ENCODE assay signal across 9 cellular contexts in genomic region chr5:135833961-135834638, GRCh38. TPM values are rescaled to one million over a fixed set of nuclear protein-coding genes. Genes with fewer than 3 reads are reported as not detected.
DNase-seq lines count a peak whose midpoint lies in the region; ATAC-seq, FAIRE-seq and TF ChIP-seq lines count a peak whose summit lies in the region.
"Had no signal": no experiment of that assay in that cellular context is flagged by ENCODE, and none has a peak within 500 bp of the region (broad histone marks: within the 10 kb centered on the region; RNA-seq: fewer than 3 reads in every experiment).

No MANE protein-coding gene starts in this region.

- TF ChIP-seq POLR2A in K562 (conservative IDR thresholded peaks at IDR 0.05) (no peak), H54 (IDR thresholded peaks at IDR 0.05; ENCODE audit: low read depth, low read length) (no peak)

- peaks cover 2 to 42% of the 10 kb centered on the region in 2 experiments; a peak in 3 of 5 replicates for H3K27me3 ChIP-seq in K562 (ENCODE audit: control insufficient read depth in 2 of 2, insufficient read depth in 2 of 2, low read length in 2 of 2)
- peaks cover 0 to 4% (median under 1%) of the 10 kb centered on the region in 4 donors for H3K27me3 ChIP-seq in liver (ENCODE audit: control insufficient read depth in 4 of 4, insufficient read depth in 4 of 4, low read length in 3 of 4)

- no peaks in the 10 kb centered on the region for H3K9me1 ChIP-seq in K562 (ENCODE audit: control insufficient read depth, insufficient read depth, low read length)

- POLR2A ChIA-PET in K562 (lab: Yijun Ruan, JAX): interaction anchor here (0.6 kb wide), 1 partner anchor 372 kb away, joined by 4 read pairs; no protein-coding TSS in a partner anchor

- intact Hi-C loops in K562 (cut with micrococcal nuclease): loop anchor here (5.0 kb wide), 1 partner anchor 367 kb away; no protein-coding TSS in a partner anchor

- peak in 2 of 3 experiments; percentile 52 to 74; a peak in 5 of 6 replicates for TF ChIP-seq CTCF in K562 (IDR thresholded peaks at IDR 0.05 in 2 of 3, conservative IDR thresholded peaks at IDR 0.05 in 1 of 3; ENCODE audit: insufficient read depth in 2 of 3, low read depth in 1 of 3, low read length in 3 of 3)
- TF ChIP-seq CTCF in liver (IDR thresholded peaks at IDR 0.05; ENCODE audit: low read depth, low read length, missing input control): peak; percentile 66

- CTCF ChIA-PET in K562 (lab: Yijun Ruan, JAX; ENCODE audit: low intra/inter-chr PET ratio): no interaction called here

- peaks cover 3% of the 10 kb centered on the region; the same call in 1 of the 2 replicates for H4K20me1 ChIP-seq in K562 (replicated peaks; ENCODE audit: control insufficient read depth, insufficient read depth, low read length)

- H3K9ac ChIP-seq in K562 (ENCODE audit: insufficient read depth in 1 of 2, low read depth in 2 of 2, low read length in 2 of 2) (no peak overlapping the region), liver (ENCODE audit: low read depth in 1 of 2, low read length in 2 of 2) (no peak overlapping the region)

- H3K9me3 ChIP-seq in K562 (replicated peaks; ENCODE audit: control insufficient read depth, insufficient read depth, low read depth, low read length): no peaks in the 10 kb centered on the region
- H3K9me3 ChIP-seq in liver (ENCODE audit: control insufficient read depth in 4 of 4, low read length in 3 of 4): no peaks in the 10 kb centered on the region

- H2AFZ ChIP-seq in K562 (ENCODE audit: low read depth, low read length): no peak overlapping the region

- 1% methylated on average over 16 of the region's 16 CpGs for WGBS in K562 (ENCODE audit: insufficient coverage, low coverage, missing lambda C conversion rate)
- WGBS in liver: 32% methylated on average over 16 of the region's 16 CpGs

- H3K79me2 ChIP-seq in K562 (ENCODE audit: control insufficient read depth, insufficient read depth, low read length): no peaks in the 10 kb centered on the region

- H3K4me3 ChIP-seq in K562 (no peak overlapping the region), liver (ENCODE audit: low read depth in 1 of 3, low read length in 3 of 3) (peak overlapping the region; percentile 16 to 71 (median 61))

- FAIRE-seq in K562 (lab: Jason Lieb, UNC) (peak; percentile 82), H54 (lab: Jason Lieb, UNC) (no peak)

- BruUV-seq in K562 (replicated peaks; lab: Mats Ljungman, UMichigan): no TSS peak

- TF ChIP-seq RAD21 in K562 (CRISPR knock-in tag; conservative IDR thresholded peaks at IDR 0.05 in 1 of 2, IDR thresholded peaks at IDR 0.05 in 1 of 2) (no peak), liver (IDR thresholded peaks at IDR 0.05) (peak in 1 of 2 donors; percentile 8)

- DNase-seq in K562 (ENCODE audit: extremely low read depth in 1 of 4, low spot score in 3 of 4) (peak in 2 of 4 experiments; percentile 52 to 54), H54 (ENCODE audit: insufficient read length, low spot score) (no peak), NCI-H1694 (lab: John Stamatoyannopoulos, UW) (no peak), cerebellar nuclear complex (lab: John Stamatoyannopoulos, UW) (no peak), NCI-H2081 (lab: John Stamatoyannopoulos, UW) (no peak)

- in situ Hi-C loops in K562 (cut with MboI): loop anchor here (5.0 kb wide), 1 partner anchor 277 kb away; no protein-coding TSS in a partner anchor

- H3K4me2 ChIP-seq in K562 (ENCODE audit: insufficient read depth, low read length): no peak overlapping the region

- H3K27ac ChIP-seq in K562 (ENCODE audit: extremely low read depth, low read depth, low read length) (no peak overlapping the region), liver (ENCODE audit: low read depth in 1 of 2, low read length in 2 of 2) (no peak overlapping the region)

- peak; percentile 56 for ATAC-seq in GM19324 (IDR thresholded peaks at IDR 0.05; ENCODE audit: low FRiP score, unreplicated experiment)
- ATAC-seq in HG02973 (IDR thresholded peaks at IDR 0.05; ENCODE audit: unreplicated experiment): peak; percentile 84
- peak; percentile 95 for ATAC-seq in K562

- no peaks in the 10 kb centered on the region for H3K36me3 ChIP-seq in K562 (ENCODE audit: control insufficient read depth, insufficient read depth, low read length)
- H3K36me3 ChIP-seq in liver (ENCODE audit: control insufficient read depth in 4 of 4, insufficient read depth in 3 of 4, low read depth in 1 of 4, low read length in 3 of 4): no peaks in the 10 kb centered on the region

- TF ChIP-seq EP300 in K562 (IDR thresholded peaks at IDR 0.05; ENCODE audit: low read length): no peak

- H3K4me1 ChIP-seq in K562 (replicated peaks in 1 of 2; ENCODE audit: control insufficient read depth in 2 of 2, insufficient read depth in 2 of 2, low read length in 2 of 2) (peaks cover 0 to 9% of the 10 kb centered on the region in 2 experiments; a peak in 1 of 5 replicates), liver (ENCODE audit: control insufficient read depth in 4 of 4, insufficient read depth in 4 of 4, low read length in 3 of 4) (peaks cover 2 to 14% (median 12%) of the 10 kb centered on the region in 4 donors)

TF ChIP-seq in K562, 482 proteins besides CTCF, POLR2A, EP300 and RAD21:
- TF ChIP-seq MAFF (IDR thresholded peaks at IDR 0.05; ENCODE audit: low read length): 0 out of 2 replicates have a peak, but pooled peaks have one; percentile 13
- TF ChIP-seq PML (IDR thresholded peaks at IDR 0.05; ENCODE audit: low read length): no peak
- TF ChIP-seq, protein P1, sequence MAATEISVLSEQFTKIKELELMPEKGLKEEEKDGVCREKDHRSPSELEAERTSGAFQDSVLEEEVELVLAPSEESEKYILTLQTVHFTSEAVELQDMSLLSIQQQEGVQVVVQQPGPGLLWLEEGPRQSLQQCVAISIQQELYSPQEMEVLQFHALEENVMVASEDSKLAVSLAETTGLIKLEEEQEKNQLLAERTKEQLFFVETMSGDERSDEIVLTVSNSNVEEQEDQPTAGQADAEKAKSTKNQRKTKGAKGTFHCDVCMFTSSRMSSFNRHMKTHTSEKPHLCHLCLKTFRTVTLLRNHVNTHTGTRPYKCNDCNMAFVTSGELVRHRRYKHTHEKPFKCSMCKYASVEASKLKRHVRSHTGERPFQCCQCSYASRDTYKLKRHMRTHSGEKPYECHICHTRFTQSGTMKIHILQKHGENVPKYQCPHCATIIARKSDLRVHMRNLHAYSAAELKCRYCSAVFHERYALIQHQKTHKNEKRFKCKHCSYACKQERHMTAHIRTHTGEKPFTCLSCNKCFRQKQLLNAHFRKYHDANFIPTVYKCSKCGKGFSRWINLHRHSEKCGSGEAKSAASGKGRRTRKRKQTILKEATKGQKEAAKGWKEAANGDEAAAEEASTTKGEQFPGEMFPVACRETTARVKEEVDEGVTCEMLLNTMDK (IDR thresholded peaks at IDR 0.05; ENCODE audit: borderline replicate concordance, insufficient read depth, low read depth, low read length, poor library complexity, severe bottlenecking): peak; percentile 31

TF ChIP-seq in liver, 16 proteins besides CTCF, POLR2A, EP300 and RAD21:
- TF ChIP-seq HNF4A (conservative IDR thresholded peaks at IDR 0.05): peak in 1 of 2 donors; percentile 5
- TF ChIP-seq GABPA (IDR thresholded peaks at IDR 0.05 in 1 of 2, conservative IDR thresholded peaks at IDR 0.05 in 1 of 2): no peak
- TF ChIP-seq FOXA2 (IDR thresholded peaks at IDR 0.05): no peak
- no peak for TF ChIP-seq EGR1 (IDR thresholded peaks at IDR 0.05; ENCODE audit: low read depth in 2 of 2)

RNA-seq across cellular contexts. Expression of gene SLC25A48, which starts 0.4 kb away (rescaled TPM):
- not detected in 2 replicates for total RNA-seq in K562 (2011; cell fraction: chromatin; rRNA removed; ENCODE audit: low replicate concordance)
- total RNA-seq in K562 (2011; cell fraction: nucleolus; rRNA removed): not detected in 2 replicates
- total RNA-seq in K562 (2011; cell fraction: nucleoplasm; rRNA removed): 0.44 TPM in 1 of 2 replicates, not detected in the other
- 0.45 TPM in 1 of 2 replicates, not detected in the other for total RNA-seq in K562 (2014; rRNA removed)
- 0.18 and 0.19 TPM in 2 replicates for total RNA-seq in K562 (2014; rRNA removed; fragmentation: Illumina TruSeq; extraction: Trizol)
- total RNA-seq in K562 (2015; rRNA removed; fragmentation: Illumina TruSeq; extraction: Trizol): 0.26 and 0.29 TPM in 2 replicates
- total RNA-seq in K562 (2021): 0.33 and 0.72 TPM in 2 replicates
- 0.35 and 1.3 TPM in 2 replicates for polyA plus RNA-seq in K562 (2011; rRNA removed)
- 0.16 and 0.88 TPM in 2 replicates for polyA plus RNA-seq in K562 (2011; cell fraction: cytosol; rRNA removed)
- 0.85 and 3.1 TPM in 2 replicates for polyA plus RNA-seq in K562 (2011; cell fraction: nucleus; rRNA removed)
- 0.16 and 0.30 TPM in 2 replicates for polyA plus RNA-seq in K562 (2012)
- 0.11 and 0.15 TPM in 2 replicates for polyA plus RNA-seq in K562 (2014; fragmentation: Illumina TruSeq; extraction: Trizol)
- polyA plus RNA-seq in K562 (2014; fragmentation: Nextera tagmentation; extraction: Ambion mirVana): under 1 TPM; 0.08 to 0.22 TPM
- polyA plus RNA-seq in K562 (2014; rRNA removed): 0.24 and 0.27 TPM in 2 replicates
- 0.28 and 2.0 TPM in 2 replicates for polyA minus RNA-seq in K562 (2011; rRNA and poly(A)+ RNA removed)
- polyA minus RNA-seq in K562 (2011; cell fraction: cytosol; rRNA and poly(A)+ RNA removed): not detected in 2 replicates
- polyA minus RNA-seq in K562 (2011; cell fraction: nucleus; rRNA and poly(A)+ RNA removed): 0.27 and 1.8 TPM in 2 replicates
- 1 to 10 TPM; 1.1 TPM for total RNA-seq in liver
- under 1 TPM; 0.24 to 0.37 TPM for polyA plus RNA-seq in liver
- total RNA-seq: T-helper 1 cell treated with Interleukin-12 subunit alpha and Interleukin-12 subunit beta and Interleukin-4 antibody, amounts not matched to agents 30 ng/mL and 1 ng/mL, for 36 hours had no signal
